17 cellular contexts compared by ENCODE assay signal in genomic region chr7:135232087-135232486, GRCh38. TPM values are rescaled to one million over a fixed set of nuclear protein-coding genes. Genes with fewer than 3 reads are reported as not detected.
DNase-seq lines count a peak whose midpoint lies in the region; TF ChIP-seq lines count a peak whose summit lies in the region.
"Had no signal": no experiment of that assay in that cellular context is flagged by ENCODE, and none has a peak within 500 bp of the region (broad histone marks: within the 10 kb centered on the region; RNA-seq: fewer than 3 reads in every experiment).

No MANE protein-coding gene starts in this region.

- CTCF ChIA-PET in HEK293 (lab: Yijun Ruan, JAX) = interaction anchor here (0.5 kb wide), 1 partner anchor 155 kb away, joined by 3 read pairs; no protein-coding TSS in a partner anchor

- H3K27ac ChIP-seq in HEK293 (ENCODE audit: extremely low read depth, low read depth, low read length) = no peak overlapping the region
- H3K27ac ChIP-seq: HL-60 had no signal

- H3K27ac Mint-ChIP-seq in osteocyte (ENCODE audit: unreplicated experiment) = no peak overlapping the region
- H3K27ac Mint-ChIP-seq: CD4-positive, CD25-positive, alpha-beta regulatory T cell had no signal

- POLR2A ChIA-PET in HEK293 (lab: Yijun Ruan, JAX) = no interaction called here

- H3K27me3 Mint-ChIP-seq in osteocyte (ENCODE audit: unreplicated experiment) = peaks cover 2% of the 10 kb centered on the region

- H3K4me3 Mint-ChIP-seq in osteocyte (ENCODE audit: unreplicated experiment) = no peak overlapping the region
- H3K4me3 Mint-ChIP-seq: CD4-positive, CD25-positive, alpha-beta regulatory T cell had no signal

- H3K9me3 Mint-ChIP-seq in osteocyte (ENCODE audit: unreplicated experiment) = no peaks in the 10 kb centered on the region

- H3K36me3 ChIP-seq in HEK293 (ENCODE audit: control insufficient read depth in 2 of 2, insufficient read depth in 1 of 2, low read length in 2 of 2) (no peaks in the 10 kb centered on the region), HAP-1 (replicated peaks) (no peaks in the 10 kb centered on the region)
- H3K36me3 ChIP-seq: BE2C had no signal

- DNase-seq in GM13977 (ENCODE audit: low spot score) (peak; percentile 10), ecto neural progenitor cell (ENCODE audit: low spot score) (peak; percentile 26), osteocyte (ENCODE audit: extremely low spot score, unreplicated experiment) (peak; percentile 27), hepatic stellate cell (ENCODE audit: low spot score) (no peak), HAP-1 (ENCODE audit: low spot score in 2 of 2) (no peak)
- DNase-seq: C1 segment of cervical spinal cord; CD4-positive, CD25-positive, alpha-beta regulatory T cell; DMS153; DMS79; GDM1; GOT3 had no signal

- TF ChIP-seq CTCF in GM13977 (IDR thresholded peaks at IDR 0.05; ENCODE audit: extremely low read depth, insufficient read depth, missing control alignments) (no peak), HEK293 (tag by site-specific recombination; IDR thresholded peaks at IDR 0.05) (no peak), osteocyte (IDR thresholded peaks at IDR 0.05) (no peak)

- no peaks in the 10 kb centered on the region for H3K4me1 Mint-ChIP-seq in osteocyte (ENCODE audit: unreplicated experiment)

- H3K4me3 ChIP-seq in HEK293 (ENCODE audit: low read depth, low read length) (no peak overlapping the region), HAP-1 (no peak overlapping the region)

- no peaks in the 10 kb centered on the region for H3K36me3 Mint-ChIP-seq in osteocyte (ENCODE audit: unreplicated experiment)
- H3K36me3 Mint-ChIP-seq: CD4-positive, CD25-positive, alpha-beta regulatory T cell had no signal

- H3K9me3 ChIP-seq in HEK293 (ENCODE audit: control insufficient read depth, insufficient read depth, low read depth, low read length) (no peaks in the 10 kb centered on the region), HAP-1 (no peaks in the 10 kb centered on the region)
- H3K9me3 ChIP-seq: BE2C had no signal

- H3K4me1 ChIP-seq in HEK293 (ENCODE audit: control insufficient read depth, insufficient read depth, low read length) = no peaks in the 10 kb centered on the region
- no peaks in the 10 kb centered on the region for H3K4me1 ChIP-seq in HAP-1
- H3K4me1 ChIP-seq: BE2C had no signal

- in situ Hi-C loops in GM13977 (cut with MboI; ENCODE audit: low pct_unique_long_range_greater_than_20kb, low sequenced_read_pairs, unreplicated experiment) (no loop called here), HAP-1 (cut with MboI; ENCODE audit: low sequenced_read_pairs) (no loop called here)

- no peaks in the 10 kb centered on the region for H3K27me3 ChIP-seq in HAP-1 (ENCODE audit: low read depth)
- H3K27me3 ChIP-seq: BE2C had no signal

TF ChIP-seq in HEK293, 187 proteins besides CTCF, POLR2A, EP300 and RAD21:
- TF ChIP-seq ZNF37A (tag by site-specific recombination; IDR thresholded peaks at IDR 0.05) (no peak), ZNF223 (tag by site-specific recombination; IDR thresholded peaks at IDR 0.05) (no peak), EGR2 (tag by site-specific recombination; IDR thresholded peaks at IDR 0.05; ENCODE audit: low read depth) (peak; percentile 62), HOXC10 (CRISPR knock-in tag; IDR thresholded peaks at IDR 0.05) (no peak), SETDB1 (IDR thresholded peaks at IDR 0.05; ENCODE audit: insufficient read length, low read length) (no peak), OVOL3 (tag by site-specific recombination; IDR thresholded peaks at IDR 0.05) (no peak), ZFHX2 (tag by site-specific recombination; conservative IDR thresholded peaks at IDR 0.05) (peak; percentile 51; the same call in 1 of the 2 replicates)

RNA-seq across cellular contexts. Expression of gene STRA8, which starts 1.6 kb away (rescaled TPM):
- not detected in 2 replicates for total RNA-seq in osteocyte
- total RNA-seq: CD4-positive, CD25-positive, alpha-beta regulatory T cell; Daoy; H7; HT1080 had no signal

RNA-seq across cellular contexts. Expression of gene WDR91, which starts 20.8 kb away (rescaled TPM):
- total RNA-seq in osteocyte = 10.8 and 11.1 TPM in 2 replicates

Comparison
In these comparisons a context has a peak if more than half of its experiments do, and no peak if none do; other contexts are left out.
1. DNase-seq: peak in GM13977 (single experiment), ecto neural progenitor cell (single experiment) and osteocyte (single experiment); none in hepatic stellate cell (single experiment) and HAP-1 (0 of 2).